In genomic region chr20:64041781-64042771, GRCh38 we compare ENCODE assay signal across 1 cellular context.
TF ChIP-seq lines count a peak whose summit lies in the region.

No MANE protein-coding gene starts in this region.

TF ChIP-seq in HepG2, 621 proteins besides CTCF, POLR2A, EP300 and RAD21 (continued from another document and continues in another):
- TF ChIP-seq AKNA (CRISPR knock-in tag; IDR thresholded peaks at IDR 0.05; ENCODE audit: borderline replicate concordance) (no peak), IKZF5 (CRISPR knock-in tag; IDR thresholded peaks at IDR 0.05) (no peak), HNF1B (CRISPR knock-in tag; IDR thresholded peaks at IDR 0.05) (peak; percentile 83), ARNT (IDR thresholded peaks at IDR 0.05) (no peak), ZSCAN25 (CRISPR knock-in tag; IDR thresholded peaks at IDR 0.05) (no peak), RELA (CRISPR knock-in tag; IDR thresholded peaks at IDR 0.05) (no peak), ZNF207 (IDR thresholded peaks at IDR 0.05; ENCODE audit: borderline replicate concordance) (no peak), ZEB1 (IDR thresholded peaks at IDR 0.05; ENCODE audit: insufficient replicate concordance, low read depth) (peak; percentile 47), FOXP1 (IDR thresholded peaks at IDR 0.05) (no peak), FOXP1 (CRISPR knock-in tag; IDR thresholded peaks at IDR 0.05) (no peak), ZKSCAN8 (CRISPR knock-in tag; IDR thresholded peaks at IDR 0.05; ENCODE audit: borderline replicate concordance) (no peak), ZFAT (CRISPR knock-in tag; conservative IDR thresholded peaks at IDR 0.05) (no peak), MLXIP (CRISPR knock-in tag; IDR thresholded peaks at IDR 0.05; ENCODE audit: borderline replicate concordance) (no peak), NFE2L2 (IDR thresholded peaks at IDR 0.05; ENCODE audit: low read length) (no peak), GATAD2A (CRISPR knock-in tag; IDR thresholded peaks at IDR 0.05) (no peak), GTF3A (CRISPR knock-in tag; conservative IDR thresholded peaks at IDR 0.05) (no peak), ZNF343 (CRISPR knock-in tag; IDR thresholded peaks at IDR 0.05) (peak; percentile 78; the same call in 1 of the 2 replicates), MED13 (CRISPR knock-in tag; IDR thresholded peaks at IDR 0.05) (0 out of 2 replicates have a peak, but pooled peaks have one; percentile 65), ZNF34 (CRISPR knock-in tag; IDR thresholded peaks at IDR 0.05; ENCODE audit: borderline replicate concordance) (no peak; the same call in 1 of the 2 replicates), ZNF44 (CRISPR knock-in tag; IDR thresholded peaks at IDR 0.05) (no peak), ZNF790 (CRISPR knock-in tag; IDR thresholded peaks at IDR 0.05; ENCODE audit: borderline replicate concordance) (peak; percentile 89), AKAP8 (CRISPR knock-in tag; IDR thresholded peaks at IDR 0.05) (peak; percentile 30; the same call in 1 of the 2 replicates), SETDB1 (CRISPR knock-in tag; IDR thresholded peaks at IDR 0.05; ENCODE audit: borderline replicate concordance) (no peak), SNAPC4 (CRISPR knock-in tag; IDR thresholded peaks at IDR 0.05) (no peak), MAF1 (CRISPR knock-in tag; IDR thresholded peaks at IDR 0.05; ENCODE audit: borderline replicate concordance) (no peak), ZMYM3 (CRISPR knock-in tag; IDR thresholded peaks at IDR 0.05) (no peak), ZSCAN29 (CRISPR knock-in tag; conservative IDR thresholded peaks at IDR 0.05) (0 out of 2 replicates have a peak, but pooled peaks have one; percentile 37), ZXDC (CRISPR knock-in tag; IDR thresholded peaks at IDR 0.05) (no peak), SMARCE1 (IDR thresholded peaks at IDR 0.05; ENCODE audit: borderline replicate concordance) (no peak), ELF1 (CRISPR knock-in tag; IDR thresholded peaks at IDR 0.05) (peak; percentile 83), ZNF510 (CRISPR knock-in tag; IDR thresholded peaks at IDR 0.05; ENCODE audit: low read depth) (0 out of 2 replicates have a peak, but pooled peaks have one; percentile 78), ARID4A (CRISPR knock-in tag; IDR thresholded peaks at IDR 0.05; ENCODE audit: borderline replicate concordance) (peak; percentile 74), SMC3 (IDR thresholded peaks at IDR 0.05; ENCODE audit: low read length) (no peak)
